Comparison of ENCODE assay signal across 8 cellular contexts in the genomic region with DNA sequence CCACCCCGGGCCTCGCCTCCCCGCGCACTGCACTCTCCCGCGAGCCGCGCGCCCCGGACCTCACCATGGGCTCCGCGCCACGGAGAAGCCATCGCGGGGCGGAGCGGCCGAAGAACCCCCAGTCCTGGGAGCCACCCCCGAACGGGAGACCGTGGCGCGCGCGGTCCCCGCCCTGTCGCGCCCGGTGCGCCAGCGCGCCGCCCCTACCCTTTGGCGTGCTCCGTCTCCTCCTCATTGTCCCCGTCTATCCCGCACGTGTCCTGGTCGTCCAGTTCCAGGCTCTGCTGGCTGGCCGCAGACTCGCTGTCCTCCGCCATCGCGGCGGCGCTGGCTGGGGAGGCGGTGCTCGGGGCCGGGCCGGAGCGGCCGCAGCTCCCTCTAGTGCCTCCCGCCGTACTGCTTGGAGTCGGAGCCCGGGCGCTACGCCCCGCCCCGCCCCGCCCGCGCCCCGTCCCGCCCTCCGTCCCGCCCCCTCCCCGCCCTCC. TPM values are rescaled to one million over a fixed set of nuclear protein-coding genes. Genes with fewer than 3 reads are reported as not detected.
DNase-seq lines count a peak whose midpoint lies in the region; ATAC-seq and TF ChIP-seq lines count a peak whose summit lies in the region.

Gene NMT2, minus strand, starts transcription at position 398 of the 485 bp plus-strand sequence. Its CDS starts 81 bp downstream, at position 317.

- ATAC-seq in GM19023 (IDR thresholded peaks at IDR 0.05; ENCODE audit: unreplicated experiment) (peak; percentile 93), HG03103 (IDR thresholded peaks at IDR 0.05; ENCODE audit: low read depth, unreplicated experiment) (peak; percentile 82), Right ventricle myocardium inferior (peak; percentile 90)
- peak; percentile 81 for ATAC-seq in activated T-helper 17 cell treated with anti-CD3 and anti-CD28 coated beads, Interleukin-2, amount 50 U/mL, for 72 hours (replicated peaks)

- peaks cover 45% of the 10 kb centered on the region for H3K4me1 Mint-ChIP-seq in activated T-helper 17 cell treated with anti-CD3 and anti-CD28 coated beads, Interleukin-2, amount 50 U/mL, for 72 hours
- peaks cover 32% of the 10 kb centered on the region for H3K4me1 Mint-ChIP-seq in osteocyte (ENCODE audit: unreplicated experiment)

- H3K9me3 Mint-ChIP-seq in activated T-helper 17 cell treated with anti-CD3 and anti-CD28 coated beads, Interleukin-2, amount 50 U/mL, for 72 hours, result no peaks in the 10 kb centered on the region
- H3K9me3 Mint-ChIP-seq in osteocyte (ENCODE audit: unreplicated experiment), result no peaks in the 10 kb centered on the region

- H3K36me3 Mint-ChIP-seq in activated T-helper 17 cell treated with anti-CD3 and anti-CD28 coated beads, Interleukin-2, amount 50 U/mL, for 72 hours (ENCODE audit: low read depth), result peaks cover 6% of the 10 kb centered on the region
- H3K36me3 Mint-ChIP-seq in osteocyte (ENCODE audit: unreplicated experiment), result no peaks in the 10 kb centered on the region

- H3K4me3 Mint-ChIP-seq in activated T-helper 17 cell treated with anti-CD3 and anti-CD28 coated beads, Interleukin-2, amount 50 U/mL, for 72 hours, result peak within 1 kb of the TSS; percentile 100
- peak within 1 kb of the TSS; percentile 93 for H3K4me3 Mint-ChIP-seq in osteocyte (ENCODE audit: unreplicated experiment)

- peak; percentile 61 for TF ChIP-seq CTCF in osteocyte (IDR thresholded peaks at IDR 0.05)

- DNase-seq in D341Med (ENCODE audit: low spot score) (peak; percentile 79), NCI-H2227 (lab: John Stamatoyannopoulos, UW; ENCODE audit: unreplicated experiment) (peak; percentile 91), Right ventricle myocardium inferior (ENCODE audit: missing footprints) (peak; percentile 93), osteocyte (ENCODE audit: extremely low spot score, unreplicated experiment) (no peak), T-helper 9 cell (no peak)

- no peaks in the 10 kb centered on the region for H3K27me3 Mint-ChIP-seq in activated T-helper 17 cell treated with anti-CD3 and anti-CD28 coated beads, Interleukin-2, amount 50 U/mL, for 72 hours
- H3K27me3 Mint-ChIP-seq in osteocyte (ENCODE audit: unreplicated experiment), result no peaks in the 10 kb centered on the region

- intact Hi-C loops in Right ventricle myocardium inferior (cut with DNase I), result loop anchor here (2.0 to 10.0 kb wide), 5 partner anchors 28 to 564 kb away; partner anchors contain the start of genes MEIG1 and SUV39H2

- H3K27ac Mint-ChIP-seq in activated T-helper 17 cell treated with anti-CD3 and anti-CD28 coated beads, Interleukin-2, amount 50 U/mL, for 72 hours, result peak within 1 kb of the TSS; percentile 99
- H3K27ac Mint-ChIP-seq in osteocyte (ENCODE audit: unreplicated experiment), result peak within 1 kb of the TSS; percentile 90

RNA-seq across cellular contexts. Expression of gene NMT2, which starts in this region (rescaled TPM):
- total RNA-seq in activated T-helper 17 cell treated with anti-CD3 and anti-CD28 coated beads, Interleukin-2, amount 50 U/mL, for 72 hours, result 10 to 100 TPM; 18.4 to 35.6 TPM
- total RNA-seq in Right ventricle myocardium inferior (14.3 TPM), osteocyte (15.0 and 17.4 TPM in 2 replicates)

Comparison
In these comparisons a context has a peak if more than half of its experiments do, and no peak if none do; other contexts are left out.
1. DNase-seq: peak in D341Med (single experiment), NCI-H2227 (single experiment) and Right ventricle myocardium inferior (single experiment); none in osteocyte (single experiment) and T-helper 9 cell (single experiment).
2. Peak in every context shown above with its lines, with median percentiles within 50 percentile points of each other: ATAC-seq.